In the genomic region with DNA sequence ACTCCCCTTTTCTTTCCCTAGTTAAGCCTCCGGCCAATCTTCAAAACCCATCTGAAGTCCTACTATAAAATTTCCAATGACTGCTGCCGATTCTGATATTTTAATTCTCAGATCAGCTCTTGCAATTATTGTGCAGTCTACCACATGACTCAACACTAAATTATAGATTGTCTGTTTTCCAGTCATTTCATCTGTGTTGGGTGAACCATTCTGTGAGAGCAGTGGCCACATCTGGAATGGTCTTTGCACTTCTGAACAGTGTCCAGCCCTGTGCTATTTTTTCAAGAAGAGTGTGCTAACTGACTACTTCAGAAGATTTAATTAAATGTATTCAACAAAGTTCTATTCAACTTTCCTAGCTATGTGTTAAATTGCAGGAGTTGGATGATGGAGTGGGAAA, we compare ENCODE assay signal across 17 cellular contexts. TPM values are rescaled to one million over a fixed set of nuclear protein-coding genes. Genes with fewer than 3 reads are reported as not detected.
DNase-seq lines count a peak whose midpoint lies in the region; ATAC-seq, FAIRE-seq and TF ChIP-seq lines count a peak whose summit lies in the region.
"Had no signal": no experiment of that assay in that cellular context is flagged by ENCODE, and none has a peak within 500 bp of the region (broad histone marks: within the 10 kb centered on the region; RNA-seq: fewer than 3 reads in every experiment).

No MANE protein-coding gene starts in this region.

- no peak for DNase-seq in T-helper 2 cell treated with Interferon-gamma antibody and Interleukin-4, amounts not matched to agents 5 μg/mL and 100 μg/mL, for 36 hours (ENCODE audit: low spot score)
- no peak for DNase-seq in T-helper 2 cell
- DNase-seq in AG10803 (ENCODE audit: low read depth): peak; percentile 25
- DNase-seq in GM19239 (ENCODE audit: insufficient read length, low spot score): no peak
- DNase-seq in NCI-H446 (lab: John Stamatoyannopoulos, UW): no peak
- DNase-seq in GM12891 (ENCODE audit: insufficient read length, low spot score): no peak
- DNase-seq: 8988T; NCI-H1417 treated with DMSO at 0.1 percent for 48 hours; NCI-H1930; NK-92 treated with Interleukin-12 subunit alpha and Interleukin-12 subunit beta, amount 100 ng/mL, for 24 hours; PC-3 had no signal

- no peak overlapping the region for H3K27ac Mint-ChIP-seq in T-helper 2 cell treated with Interferon-gamma antibody and Interleukin-4, amounts not matched to agents 5 μg/mL and 100 μg/mL, for 36 hours
- no peak overlapping the region for H3K27ac Mint-ChIP-seq in activated T-helper 17 cell treated with anti-CD3 and anti-CD28 coated beads, Interleukin-2, amount 50 U/mL, for 72 hours

- no peak overlapping the region for H3K4me3 ChIP-seq in AG10803 (ENCODE audit: low read length)
- H3K4me3 ChIP-seq: GM12878, HAP-1, K562 had no signal

- no peaks in the 10 kb centered on the region for H3K27me3 Mint-ChIP-seq in T-helper 2 cell treated with Interferon-gamma antibody and Interleukin-4, amounts not matched to agents 5 μg/mL and 100 μg/mL, for 36 hours (ENCODE audit: low read depth)
- H3K27me3 Mint-ChIP-seq in activated T-helper 17 cell treated with anti-CD3 and anti-CD28 coated beads, Interleukin-2, amount 50 U/mL, for 72 hours: no peaks in the 10 kb centered on the region

- ATAC-seq in activated T-helper 17 cell treated with anti-CD3 and anti-CD28 coated beads, Interleukin-2, amount 50 U/mL, for 72 hours (replicated peaks): peak; percentile 33
- no peak for ATAC-seq in GM21447 (IDR thresholded peaks at IDR 0.05; ENCODE audit: unreplicated experiment)
- ATAC-seq: K562, PC-3 had no signal

- FAIRE-seq in GM19239 (lab: Jason Lieb, UNC) (peak; percentile 54), GM12891 (lab: Jason Lieb, UNC) (no peak)
- FAIRE-seq: GM12878, K562 had no signal

- TF ChIP-seq CTCF in AG10803 (conservative IDR thresholded peaks at IDR 0.05; ENCODE audit: low read length): no peak

- peak overlapping the region; percentile 60 for H3K4me3 Mint-ChIP-seq in T-helper 2 cell treated with Interferon-gamma antibody and Interleukin-4, amounts not matched to agents 5 μg/mL and 100 μg/mL, for 36 hours
- H3K4me3 Mint-ChIP-seq in activated T-helper 17 cell treated with anti-CD3 and anti-CD28 coated beads, Interleukin-2, amount 50 U/mL, for 72 hours: no peak overlapping the region

- H3K4me1 Mint-ChIP-seq in T-helper 2 cell treated with Interferon-gamma antibody and Interleukin-4, amounts not matched to agents 5 μg/mL and 100 μg/mL, for 36 hours (ENCODE audit: low read depth): peaks cover 35% of the 10 kb centered on the region
- peaks cover 13% of the 10 kb centered on the region for H3K4me1 Mint-ChIP-seq in activated T-helper 17 cell treated with anti-CD3 and anti-CD28 coated beads, Interleukin-2, amount 50 U/mL, for 72 hours

- no peak for TF ChIP-seq POLR2A in GM12891 (IDR thresholded peaks at IDR 0.05; ENCODE audit: low read depth, low read length)

- H3K9me3 Mint-ChIP-seq in T-helper 2 cell treated with Interferon-gamma antibody and Interleukin-4, amounts not matched to agents 5 μg/mL and 100 μg/mL, for 36 hours: peaks cover 12% of the 10 kb centered on the region
- H3K9me3 Mint-ChIP-seq in activated T-helper 17 cell treated with anti-CD3 and anti-CD28 coated beads, Interleukin-2, amount 50 U/mL, for 72 hours: no peaks in the 10 kb centered on the region

- peaks cover 6% of the 10 kb centered on the region for H3K36me3 Mint-ChIP-seq in T-helper 2 cell treated with Interferon-gamma antibody and Interleukin-4, amounts not matched to agents 5 μg/mL and 100 μg/mL, for 36 hours (ENCODE audit: low read depth)
- no peaks in the 10 kb centered on the region for H3K36me3 Mint-ChIP-seq in activated T-helper 17 cell treated with anti-CD3 and anti-CD28 coated beads, Interleukin-2, amount 50 U/mL, for 72 hours (ENCODE audit: low read depth)

TF ChIP-seq in GM12891, 5 proteins besides CTCF, POLR2A, EP300 and RAD21:
- TF ChIP-seq POLR2AphosphoS5 (IDR thresholded peaks at IDR 0.05; ENCODE audit: low read depth, low read length) (no peak), TAF1 (IDR thresholded peaks at IDR 0.05; ENCODE audit: low read depth, low read length) (no peak), SPI1 (IDR thresholded peaks at IDR 0.05; ENCODE audit: low read depth, low read length) (no peak), PAX5 (IDR thresholded peaks at IDR 0.05; ENCODE audit: insufficient read depth, low read length, severe bottlenecking) (no peak), POU2F2 (IDR thresholded peaks at IDR 0.05; ENCODE audit: low read depth, low read length) (no peak)

RNA-seq across cellular contexts. Expression of a gene that starts 47.2 kb away (rescaled TPM):
- not detected for total RNA-seq in activated T-helper 17 cell treated with anti-CD3 and anti-CD28 coated beads, Interleukin-2, amount 50 U/mL, for 72 hours
- polyA plus RNA-seq in GM12891 (2012; ENCODE audit: low read depth, missing spikeins): 14.5 TPM
- polyA plus RNA-seq: BJ, K562 had no signal

RNA-seq across cellular contexts. Expression of a gene that starts 47.4 kb away (rescaled TPM):
- not detected for total RNA-seq in activated T-helper 17 cell treated with anti-CD3 and anti-CD28 coated beads, Interleukin-2, amount 50 U/mL, for 72 hours
- polyA plus RNA-seq in GM12891 (2012; ENCODE audit: low read depth, missing spikeins): not detected
- total RNA-seq: K562, PC-3 had no signal
- polyA plus RNA-seq: BJ, K562 had no signal
